Comparison of ENCODE assay signal across 9 cellular contexts in the genomic region with DNA sequence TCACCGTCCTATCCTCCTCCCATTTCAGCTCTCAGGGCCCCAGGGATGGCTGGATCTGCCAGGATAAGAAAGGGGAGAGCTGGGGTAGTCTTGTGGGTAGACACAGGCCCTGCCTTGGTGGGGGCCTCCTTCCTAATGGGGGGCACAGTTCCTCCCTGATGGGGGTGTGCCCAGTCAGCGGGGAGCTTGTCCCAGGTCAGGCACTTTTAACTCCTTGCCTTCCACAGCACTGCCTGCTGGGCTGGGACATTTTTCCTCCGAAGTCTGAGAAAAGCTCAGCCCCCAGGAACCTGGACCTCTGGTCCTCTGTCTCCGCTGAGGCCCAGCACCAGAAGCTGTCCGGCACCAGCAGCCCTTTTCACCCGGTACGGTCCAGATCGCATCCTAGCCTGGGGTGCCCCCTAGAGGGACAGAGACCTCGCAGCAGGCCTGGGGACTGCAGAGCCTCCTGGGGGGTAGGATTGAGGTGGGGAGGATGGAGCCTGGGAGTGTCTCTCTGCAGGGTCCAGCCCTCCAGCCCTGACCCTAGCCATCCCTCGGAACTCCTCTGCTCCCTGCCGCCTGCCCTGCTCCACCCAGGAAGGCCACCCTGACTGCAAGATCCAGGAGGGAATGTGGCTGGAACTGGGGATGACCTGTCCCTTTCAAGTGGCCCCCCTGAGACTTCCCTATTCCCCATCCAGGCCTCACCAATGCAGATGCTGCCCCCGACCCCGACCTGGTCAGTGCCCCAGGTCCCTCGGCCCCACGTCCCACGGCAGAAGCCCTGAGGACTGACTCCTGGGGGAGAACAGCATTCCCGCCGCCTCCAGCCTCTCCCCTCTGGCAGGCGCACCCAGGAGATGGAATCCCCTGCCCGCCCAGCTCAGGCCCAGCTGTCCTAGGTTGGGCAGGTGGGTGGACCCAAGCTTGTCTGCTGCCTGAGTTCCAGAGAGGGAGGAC. TPM values are rescaled to one million over a fixed set of nuclear protein-coding genes. Genes with fewer than 3 reads are reported as not detected.
A peak's percentile ranks its signal among the peaks of the same experiment; 100 is the strongest.
DNase-seq lines count a peak whose midpoint lies in the region; FAIRE-seq and TF ChIP-seq lines count a peak whose summit lies in the region.
"Had no signal": no experiment of that assay in that cellular context is flagged by ENCODE, and none has a peak within 500 bp of the region (broad histone marks: within the 10 kb centered on the region; RNA-seq: fewer than 3 reads in every experiment).

No MANE protein-coding gene starts in this region.

- H3K27me3 Mint-ChIP-seq in nephron (ENCODE audit: low read depth): peaks cover 3% of the 10 kb centered on the region

- H3K27ac ChIP-seq in dorsolateral prefrontal cortex: no peak overlapping the region

- no peak overlapping the region for H3K4me3 Mint-ChIP-seq in nephron

- TF ChIP-seq CTCF in dorsolateral prefrontal cortex (IDR thresholded peaks at IDR 0.05 in 54 of 56, conservative IDR thresholded peaks at IDR 0.05 in 2 of 56; ENCODE audit: low read depth in 1 of 56, partially characterized antibody in 56 of 56) (peak in 47 of 56 donors; percentile 11 to 63 (median 39)), nephron (IDR thresholded peaks at IDR 0.05; ENCODE audit: unreplicated experiment in 3 of 3) (peak in 2 of 3 experiments; percentile 21 to 36)

- no peak for TF ChIP-seq POLR2A in H54 (IDR thresholded peaks at IDR 0.05; ENCODE audit: low read depth, low read length)

- H3K4me1 Mint-ChIP-seq in nephron: peaks cover 11% of the 10 kb centered on the region

- peak; percentile 75 for DNase-seq in DMS 273 (lab: John Stamatoyannopoulos, UW; ENCODE audit: unreplicated experiment)
- DNase-seq in DMS 273 treated with DMSO at 0.1 percent for 48 hours (lab: John Stamatoyannopoulos, UW): no peak
- DNase-seq in SK-MEL-5 (ENCODE audit: low read depth, low spot score): peak; percentile 52
- peak in 2 of 10 donors; percentile 45 to 55 for DNase-seq in dorsolateral prefrontal cortex
- no peak for DNase-seq in H54 (ENCODE audit: insufficient read length, low spot score)
- DNase-seq in NCI-H146 (lab: John Stamatoyannopoulos, UW): no peak
- DNase-seq in NCI-H128 (lab: John Stamatoyannopoulos, UW; ENCODE audit: unreplicated experiment): no peak

- H3K9me3 Mint-ChIP-seq in nephron: no peaks in the 10 kb centered on the region

- no peaks in the 10 kb centered on the region for H3K27me3 ChIP-seq in dorsolateral prefrontal cortex

- H3K4me3 ChIP-seq in dorsolateral prefrontal cortex: no peak overlapping the region

- H3K36me3 Mint-ChIP-seq in nephron (ENCODE audit: low read depth): peaks cover 19% of the 10 kb centered on the region

- no peak overlapping the region for H3K27ac Mint-ChIP-seq in nephron

- FAIRE-seq in H54 (lab: Jason Lieb, UNC): no peak
- FAIRE-seq: A204.1 had no signal

- in situ Hi-C loops in SK-MEL-5 (cut with HindIII; ENCODE audit: low pct_unique_long_range_greater_than_20kb, low sequenced_read_pairs): no loop called here

- intact Hi-C loops in dorsolateral prefrontal cortex (cut with DNase I): loop anchor here in 1 of 2 donors (5.0 kb wide), 1 partner anchor 194 kb away; no protein-coding TSS in a partner anchor

RNA-seq across cellular contexts. Expression of gene MIIP, which starts 12.0 kb away (rescaled TPM):
- 17.0 and 18.9 TPM in 2 replicates for total RNA-seq in SK-MEL-5 (2014; rRNA removed; shearing (Covaris generic))
- 27.7 and 30.8 TPM in 2 replicates for polyA plus RNA-seq in SK-MEL-5 (2015; cell fraction: cytosol; rRNA removed)
- 179 and 208 TPM in 2 replicates for polyA plus RNA-seq in SK-MEL-5 (2015; cell fraction: nucleus; rRNA removed)
- total RNA-seq in dorsolateral prefrontal cortex: 10 to 100 TPM; 16.3 to 37.8 (median 24.3) TPM

RNA-seq across cellular contexts. Expression of gene TNFRSF8, which starts 31.8 kb away (rescaled TPM):
- not detected in 2 replicates for total RNA-seq in SK-MEL-5 (2014; rRNA removed; shearing (Covaris generic))
- polyA plus RNA-seq in SK-MEL-5 (2015; cell fraction: cytosol; rRNA removed): 0.24 TPM in 1 of 2 replicates, not detected in the other
- not detected in 2 replicates for polyA plus RNA-seq in SK-MEL-5 (2015; cell fraction: nucleus; rRNA removed)
- under 1 TPM in 28 of 120 experiments, not detected in 92; 0.16 to 0.56 (median 0.28) TPM for total RNA-seq in dorsolateral prefrontal cortex

RNA-seq across cellular contexts. Expression of gene MFN2, which starts 51.1 kb away (rescaled TPM):
- total RNA-seq in SK-MEL-5 (2014; rRNA removed; shearing (Covaris generic)): 49.1 and 51.7 TPM in 2 replicates
- polyA plus RNA-seq in SK-MEL-5 (2015; cell fraction: cytosol; rRNA removed): 65.2 and 72.7 TPM in 2 replicates
- polyA plus RNA-seq in SK-MEL-5 (2015; cell fraction: nucleus; rRNA removed): 48.5 and 61.2 TPM in 2 replicates
- 100 to 1,000 TPM; 107 to 182 (median 141) TPM for total RNA-seq in dorsolateral prefrontal cortex

Comparison
In these comparisons a context has a peak if more than half of its experiments do, and no peak if none do; other contexts are left out.
1. DNase-seq: peak in DMS 273 (single experiment) and SK-MEL-5 (single experiment); none in DMS 273 treated with DMSO at 0.1 percent for 48 hours (single experiment), H54 (single experiment), NCI-H146 (single experiment) and NCI-H128 (single experiment).